1 cellular context compared by ENCODE assay signal in genomic region chr2:12069139-12069538, GRCh38.
TF ChIP-seq lines count a peak whose summit lies in the region.

No MANE protein-coding gene starts in this region.

TF ChIP-seq in SK-N-SH, 30 proteins besides CTCF, POLR2A, EP300 and RAD21 (continued from another document):
- no peak for TF ChIP-seq NRF1 (IDR thresholded peaks at IDR 0.05; ENCODE audit: low read depth, low read length)
- no peak for TF ChIP-seq EZH2phosphoT487 (IDR thresholded peaks at IDR 0.05; ENCODE audit: borderline replicate concordance, low read depth)
- no peak for TF ChIP-seq MAX (IDR thresholded peaks at IDR 0.05; ENCODE audit: low read depth)
- TF ChIP-seq ELF1 (IDR thresholded peaks at IDR 0.05), result no peak
- TF ChIP-seq TCF12 (IDR thresholded peaks at IDR 0.05), result no peak
- no peak for TF ChIP-seq TEAD4 (IDR thresholded peaks at IDR 0.05; ENCODE audit: borderline replicate concordance, insufficient read depth)
- no peak for TF ChIP-seq MXI1 (IDR thresholded peaks at IDR 0.05; ENCODE audit: low read depth, low read length)
- no peak for TF ChIP-seq MEF2A (IDR thresholded peaks at IDR 0.05; ENCODE audit: borderline replicate concordance, low read depth)
- TF ChIP-seq NFIC (IDR thresholded peaks at IDR 0.05; ENCODE audit: borderline replicate concordance), result no peak
